ENCODE assay signal across 1 cellular context in the genomic region with DNA sequence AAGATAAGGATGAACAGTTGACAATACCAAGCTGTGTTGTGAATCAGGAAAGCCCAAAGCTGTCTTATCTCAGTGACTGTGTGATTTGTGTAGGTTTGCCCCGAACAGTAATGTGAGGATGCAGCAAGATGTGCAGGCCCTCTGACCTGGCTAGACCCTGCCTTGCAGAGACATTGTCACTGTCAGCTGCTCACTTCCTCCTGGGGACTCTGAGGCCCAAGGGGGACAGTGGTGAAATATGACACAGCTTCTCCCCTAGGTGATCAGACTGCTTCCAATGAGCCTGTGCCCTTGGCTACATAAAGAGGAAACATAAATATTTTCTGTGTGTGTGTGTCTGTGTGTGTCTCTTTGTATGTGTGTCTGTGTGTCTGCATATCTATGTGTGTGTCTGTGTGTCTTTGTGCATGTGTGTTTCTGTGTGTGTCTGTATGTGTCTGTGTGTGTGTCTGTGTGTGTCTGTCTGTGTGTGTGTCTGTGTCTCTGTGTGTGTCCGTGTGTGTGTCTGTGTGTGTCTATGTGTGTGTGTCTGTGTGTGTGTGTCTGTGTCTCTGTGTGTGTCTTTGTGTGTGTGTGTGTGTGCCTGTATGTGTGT.
TF ChIP-seq lines count a peak whose summit lies in the region.

No MANE protein-coding gene starts in this region.

TF ChIP-seq in GM12878, 131 proteins besides CTCF, POLR2A, EP300 and RAD21:
- TF ChIP-seq, protein P1, sequence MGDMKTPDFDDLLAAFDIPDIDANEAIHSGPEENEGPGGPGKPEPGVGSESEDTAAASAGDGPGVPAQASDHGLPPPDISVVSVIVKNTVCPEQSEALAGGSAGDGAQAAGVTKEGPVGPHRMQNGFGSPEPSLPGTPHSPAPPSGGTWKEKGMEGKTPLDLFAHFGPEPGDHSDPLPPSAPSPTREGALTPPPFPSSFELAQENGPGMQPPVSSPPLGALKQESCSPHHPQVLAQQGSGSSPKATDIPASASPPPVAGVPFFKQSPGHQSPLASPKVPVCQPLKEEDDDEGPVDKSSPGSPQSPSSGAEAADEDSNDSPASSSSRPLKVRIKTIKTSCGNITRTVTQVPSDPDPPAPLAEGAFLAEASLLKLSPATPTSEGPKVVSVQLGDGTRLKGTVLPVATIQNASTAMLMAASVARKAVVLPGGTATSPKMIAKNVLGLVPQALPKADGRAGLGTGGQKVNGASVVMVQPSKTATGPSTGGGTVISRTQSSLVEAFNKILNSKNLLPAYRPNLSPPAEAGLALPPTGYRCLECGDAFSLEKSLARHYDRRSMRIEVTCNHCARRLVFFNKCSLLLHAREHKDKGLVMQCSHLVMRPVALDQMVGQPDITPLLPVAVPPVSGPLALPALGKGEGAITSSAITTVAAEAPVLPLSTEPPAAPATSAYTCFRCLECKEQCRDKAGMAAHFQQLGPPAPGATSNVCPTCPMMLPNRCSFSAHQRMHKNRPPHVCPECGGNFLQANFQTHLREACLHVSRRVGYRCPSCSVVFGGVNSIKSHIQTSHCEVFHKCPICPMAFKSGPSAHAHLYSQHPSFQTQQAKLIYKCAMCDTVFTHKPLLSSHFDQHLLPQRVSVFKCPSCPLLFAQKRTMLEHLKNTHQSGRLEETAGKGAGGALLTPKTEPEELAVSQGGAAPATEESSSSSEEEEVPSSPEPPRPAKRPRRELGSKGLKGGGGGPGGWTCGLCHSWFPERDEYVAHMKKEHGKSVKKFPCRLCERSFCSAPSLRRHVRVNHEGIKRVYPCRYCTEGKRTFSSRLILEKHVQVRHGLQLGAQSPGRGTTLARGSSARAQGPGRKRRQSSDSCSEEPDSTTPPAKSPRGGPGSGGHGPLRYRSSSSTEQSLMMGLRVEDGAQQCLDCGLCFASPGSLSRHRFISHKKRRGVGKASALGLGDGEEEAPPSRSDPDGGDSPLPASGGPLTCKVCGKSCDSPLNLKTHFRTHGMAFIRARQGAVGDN (IDR thresholded peaks at IDR 0.05), result peak; percentile 75
- TF ChIP-seq RUNX3 (IDR thresholded peaks at IDR 0.05; ENCODE audit: low read length) (peak; percentile 51; the same call in 1 of the 2 replicates), ETV6 (conservative IDR thresholded peaks at IDR 0.05 in 1 of 2, IDR thresholded peaks at IDR 0.05 in 1 of 2; ENCODE audit: borderline replicate concordance in 1 of 2, low read depth in 1 of 2) (no peak), BACH1 (IDR thresholded peaks at IDR 0.05; ENCODE audit: borderline replicate concordance) (peak; percentile 63; the same call in 1 of the 2 replicates), CBX3 (IDR thresholded peaks at IDR 0.05; ENCODE audit: borderline replicate concordance, low read depth) (no peak), SMARCA5 (IDR thresholded peaks at IDR 0.05) (no peak), DPF2 (IDR thresholded peaks at IDR 0.05) (0 out of 2 replicates have a peak, but pooled peaks have one; percentile 45), ATF7 (IDR thresholded peaks at IDR 0.05; ENCODE audit: low read depth) (peak; percentile 10; the same call in 1 of the 2 replicates), HDGF (IDR thresholded peaks at IDR 0.05) (no peak; the same call in none of the 2 replicates), FOS (IDR thresholded peaks at IDR 0.05; ENCODE audit: borderline replicate concordance, extremely low read depth, insufficient read length) (no peak), YBX1 (IDR thresholded peaks at IDR 0.05) (0 out of 2 replicates have a peak, but pooled peaks have one; percentile 40), FOXK2 (IDR thresholded peaks at IDR 0.05) (no peak), SP1 (IDR thresholded peaks at IDR 0.05; ENCODE audit: low read depth, low read length) (peak; percentile 21), SPI1 (IDR thresholded peaks at IDR 0.05; ENCODE audit: borderline replicate concordance, insufficient read depth, low read depth, low read length) (peak; percentile 93), EED (IDR thresholded peaks at IDR 0.05; ENCODE audit: low read depth) (peak; percentile 34; the same call in 1 of the 2 replicates), MEF2B (IDR thresholded peaks at IDR 0.05; ENCODE audit: partially characterized antibody, poor library complexity, severe bottlenecking) (peak; percentile 76), NR2F1 (conservative IDR thresholded peaks at IDR 0.05) (peak; percentile 48; the same call in 1 of the 2 replicates), RAD51 (IDR thresholded peaks at IDR 0.05) (no peak), CHD2 (IDR thresholded peaks at IDR 0.05; ENCODE audit: borderline replicate concordance, low read depth, low read length) (no peak), MTA3 (IDR thresholded peaks at IDR 0.05; ENCODE audit: borderline replicate concordance, low read length) (no peak; the same call in 1 of the 2 replicates), WRNIP1 (IDR thresholded peaks at IDR 0.05; ENCODE audit: borderline replicate concordance, low read depth, low read length) (0 out of 2 replicates have a peak, but pooled peaks have one; percentile 21), ZNF274 (IDR thresholded peaks at IDR 0.05; ENCODE audit: insufficient read depth, insufficient read length) (no peak), MYC (IDR thresholded peaks at IDR 0.05; ENCODE audit: insufficient read depth, insufficient read length, insufficient replicate concordance, low read length, severe bottlenecking) (no peak), EZH2 (IDR thresholded peaks at IDR 0.05; ENCODE audit: borderline replicate concordance, control insufficient read depth, low read depth, low read length) (no peak), ASH2L (IDR thresholded peaks at IDR 0.05; ENCODE audit: borderline replicate concordance, low read depth) (no peak), CBX5 (IDR thresholded peaks at IDR 0.05; ENCODE audit: low read depth) (no peak), EGR1 (IDR thresholded peaks at IDR 0.05; ENCODE audit: borderline replicate concordance in 1 of 2, low read depth in 2 of 2, low read length in 2 of 2) (no peak), MXI1 (IDR thresholded peaks at IDR 0.05; ENCODE audit: low read depth, low read length) (0 out of 2 replicates have a peak, but pooled peaks have one; percentile 38), BMI1 (IDR thresholded peaks at IDR 0.05; ENCODE audit: borderline replicate concordance) (peak; percentile 24; the same call in 1 of the 2 replicates), BHLHE40 (IDR thresholded peaks at IDR 0.05; ENCODE audit: borderline replicate concordance in 1 of 2, low read depth in 2 of 2, low read length in 1 of 2) (peak in 1 of 2 experiments; percentile 24; a peak in 1 of 4 replicates), NBN (IDR thresholded peaks at IDR 0.05) (peak; percentile 92; the same call in 1 of the 2 replicates), HDAC2 (IDR thresholded peaks at IDR 0.05) (no peak), TCF7 (IDR thresholded peaks at IDR 0.05; ENCODE audit: borderline replicate concordance) (no peak)
- TF ChIP-seq, protein P2, sequence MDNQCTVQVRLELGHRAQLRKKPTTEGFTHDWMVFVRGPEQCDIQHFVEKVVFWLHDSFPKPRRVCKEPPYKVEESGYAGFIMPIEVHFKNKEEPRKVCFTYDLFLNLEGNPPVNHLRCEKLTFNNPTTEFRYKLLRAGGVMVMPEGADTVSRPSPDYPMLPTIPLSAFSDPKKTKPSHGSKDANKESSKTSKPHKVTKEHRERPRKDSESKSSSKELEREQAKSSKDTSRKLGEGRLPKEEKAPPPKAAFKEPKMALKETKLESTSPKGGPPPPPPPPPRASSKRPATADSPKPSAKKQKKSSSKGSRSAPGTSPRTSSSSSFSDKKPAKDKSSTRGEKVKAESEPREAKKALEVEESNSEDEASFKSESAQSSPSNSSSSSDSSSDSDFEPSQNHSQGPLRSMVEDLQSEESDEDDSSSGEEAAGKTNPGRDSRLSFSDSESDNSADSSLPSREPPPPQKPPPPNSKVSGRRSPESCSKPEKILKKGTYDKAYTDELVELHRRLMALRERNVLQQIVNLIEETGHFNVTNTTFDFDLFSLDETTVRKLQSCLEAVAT (IDR thresholded peaks at IDR 0.05), result no peak
- TF ChIP-seq, protein P3, sequence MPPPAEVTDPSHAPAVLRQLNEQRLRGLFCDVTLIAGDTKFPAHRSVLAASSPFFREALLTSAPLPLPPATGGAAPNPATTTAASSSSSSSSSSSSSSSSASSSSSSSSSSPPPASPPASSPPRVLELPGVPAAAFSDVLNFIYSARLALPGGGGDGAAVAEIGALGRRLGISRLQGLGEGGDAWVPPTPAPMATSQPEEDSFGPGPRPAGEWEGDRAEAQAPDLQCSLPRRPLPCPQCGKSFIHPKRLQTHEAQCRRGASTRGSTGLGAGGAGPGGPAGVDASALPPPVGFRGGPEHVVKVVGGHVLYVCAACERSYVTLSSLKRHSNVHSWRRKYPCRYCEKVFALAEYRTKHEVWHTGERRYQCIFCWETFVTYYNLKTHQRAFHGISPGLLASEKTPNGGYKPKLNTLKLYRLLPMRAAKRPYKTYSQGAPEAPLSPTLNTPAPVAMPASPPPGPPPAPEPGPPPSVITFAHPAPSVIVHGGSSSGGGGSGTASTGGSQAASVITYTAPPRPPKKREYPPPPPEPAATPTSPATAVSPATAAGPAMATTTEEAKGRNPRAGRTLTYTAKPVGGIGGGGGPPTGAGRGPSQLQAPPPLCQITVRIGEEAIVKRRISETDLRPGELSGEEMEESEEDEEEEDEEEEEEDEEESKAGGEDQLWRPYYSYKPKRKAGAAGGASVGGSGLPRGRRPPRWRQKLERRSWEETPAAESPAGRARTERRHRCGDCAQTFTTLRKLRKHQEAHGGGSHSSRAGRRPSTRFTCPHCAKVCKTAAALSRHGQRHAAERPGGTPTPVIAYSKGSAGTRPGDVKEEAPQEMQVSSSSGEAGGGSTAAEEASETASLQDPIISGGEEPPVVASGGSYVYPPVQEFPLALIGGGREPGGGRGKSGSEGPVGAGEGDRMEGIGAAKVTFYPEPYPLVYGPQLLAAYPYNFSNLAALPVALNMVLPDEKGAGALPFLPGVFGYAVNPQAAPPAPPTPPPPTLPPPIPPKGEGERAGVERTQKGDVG (CRISPR knock-in tag; IDR thresholded peaks at IDR 0.05), result no peak
- TF ChIP-seq, protein P4, sequence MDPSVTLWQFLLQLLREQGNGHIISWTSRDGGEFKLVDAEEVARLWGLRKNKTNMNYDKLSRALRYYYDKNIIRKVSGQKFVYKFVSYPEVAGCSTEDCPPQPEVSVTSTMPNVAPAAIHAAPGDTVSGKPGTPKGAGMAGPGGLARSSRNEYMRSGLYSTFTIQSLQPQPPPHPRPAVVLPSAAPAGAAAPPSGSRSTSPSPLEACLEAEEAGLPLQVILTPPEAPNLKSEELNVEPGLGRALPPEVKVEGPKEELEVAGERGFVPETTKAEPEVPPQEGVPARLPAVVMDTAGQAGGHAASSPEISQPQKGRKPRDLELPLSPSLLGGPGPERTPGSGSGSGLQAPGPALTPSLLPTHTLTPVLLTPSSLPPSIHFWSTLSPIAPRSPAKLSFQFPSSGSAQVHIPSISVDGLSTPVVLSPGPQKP (IDR thresholded peaks at IDR 0.05; ENCODE audit: low read depth, low read length), result no peak
- TF ChIP-seq, protein P5, sequence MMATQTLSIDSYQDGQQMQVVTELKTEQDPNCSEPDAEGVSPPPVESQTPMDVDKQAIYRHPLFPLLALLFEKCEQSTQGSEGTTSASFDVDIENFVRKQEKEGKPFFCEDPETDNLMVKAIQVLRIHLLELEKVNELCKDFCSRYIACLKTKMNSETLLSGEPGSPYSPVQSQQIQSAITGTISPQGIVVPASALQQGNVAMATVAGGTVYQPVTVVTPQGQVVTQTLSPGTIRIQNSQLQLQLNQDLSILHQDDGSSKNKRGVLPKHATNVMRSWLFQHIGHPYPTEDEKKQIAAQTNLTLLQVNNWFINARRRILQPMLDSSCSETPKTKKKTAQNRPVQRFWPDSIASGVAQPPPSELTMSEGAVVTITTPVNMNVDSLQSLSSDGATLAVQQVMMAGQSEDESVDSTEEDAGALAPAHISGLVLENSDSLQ (IDR thresholded peaks at IDR 0.05), result peak; percentile 55; the same call in 1 of the 2 replicates
